Comparison of ENCODE assay signal across 9 cellular contexts in the genomic region with DNA sequence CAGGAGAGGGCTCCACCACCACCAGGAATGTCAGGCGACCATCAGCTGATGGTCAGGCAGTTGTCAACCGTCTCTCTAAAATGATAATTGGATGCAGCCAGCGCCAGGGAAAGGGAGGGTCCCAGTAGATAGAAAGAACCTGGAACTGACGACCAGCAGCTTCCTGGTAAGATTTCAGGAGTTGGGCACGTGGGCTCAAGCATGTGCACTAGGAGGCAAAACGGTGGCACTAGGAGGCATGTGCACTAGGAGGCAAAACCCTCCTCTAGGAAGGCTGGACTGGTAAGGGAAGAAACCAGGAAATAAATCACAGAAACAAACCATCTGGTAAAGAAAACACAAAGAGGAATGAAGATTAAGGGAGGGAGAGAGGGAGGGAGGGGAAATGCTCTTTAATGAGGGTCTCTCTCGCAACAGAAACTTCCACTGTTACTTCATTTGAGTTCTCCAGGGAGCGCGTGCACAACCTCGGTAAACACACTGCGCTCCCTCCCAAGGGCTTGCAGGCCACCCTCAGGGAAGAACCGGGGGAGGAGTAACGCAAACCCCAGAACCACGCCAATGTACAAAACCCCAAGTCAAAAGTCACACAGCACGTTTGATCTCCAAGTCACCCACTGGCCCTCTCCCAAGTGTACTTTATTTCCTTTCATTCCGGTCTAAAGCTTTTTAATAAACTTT.
DNase-seq lines count a peak whose midpoint lies in the region; ATAC-seq and TF ChIP-seq lines count a peak whose summit lies in the region.
"Had no signal": no experiment of that assay in that cellular context is flagged by ENCODE, and none has a peak within 500 bp of the region (broad histone marks: within the 10 kb centered on the region; RNA-seq: fewer than 3 reads in every experiment).

No MANE protein-coding gene starts in this region.

- TF ChIP-seq CTCF in dorsolateral prefrontal cortex (IDR thresholded peaks at IDR 0.05 in 54 of 56, conservative IDR thresholded peaks at IDR 0.05 in 2 of 56; ENCODE audit: low read depth in 1 of 56, partially characterized antibody in 56 of 56): no peak
- TF ChIP-seq CTCF in PC-9 (conservative IDR thresholded peaks at IDR 0.05): no peak
- no peak for TF ChIP-seq CTCF in MM.1S (IDR thresholded peaks at IDR 0.05; ENCODE audit: low read length)

- H3K27me3 ChIP-seq in dorsolateral prefrontal cortex: no peaks in the 10 kb centered on the region
- no peaks in the 10 kb centered on the region for H3K27me3 ChIP-seq in muscle layer of colon (ENCODE audit: control insufficient read depth in 1 of 2, insufficient read depth in 2 of 2, low read length in 2 of 2)
- H3K27me3 ChIP-seq in PC-9 (ENCODE audit: insufficient read depth, low read depth): no peaks in the 10 kb centered on the region
- no peaks in the 10 kb centered on the region for H3K27me3 ChIP-seq in MM.1S (replicated peaks; ENCODE audit: insufficient read depth, low read length)

- POLR2A ChIA-PET in PC-9 (lab: Charles Lee; ENCODE audit: unreplicated experiment): no interaction called here

- CTCF ChIA-PET in PC-9 (lab: Charles Lee): no interaction called here

- H3K4me3 ChIP-seq in dorsolateral prefrontal cortex (no peak overlapping the region), muscle layer of colon (ENCODE audit: low read depth in 1 of 2, low read length in 2 of 2) (no peak overlapping the region), urinary bladder (ENCODE audit: low read depth, low read length) (no peak overlapping the region), PC-9 (no peak overlapping the region), MM.1S (ENCODE audit: low read length) (no peak overlapping the region)

- H3K9ac ChIP-seq in muscle layer of colon (ENCODE audit: low read length): peak overlapping the region; percentile 51
- H3K9ac ChIP-seq in MM.1S (ENCODE audit: low read length): no peak overlapping the region

- H3K36me3 ChIP-seq in muscle layer of colon (ENCODE audit: insufficient read depth, low read length) (no peaks in the 10 kb centered on the region), urinary bladder (ENCODE audit: insufficient read depth) (no peaks in the 10 kb centered on the region), PC-9 (ENCODE audit: low read depth) (no peaks in the 10 kb centered on the region), MM.1S (replicated peaks; ENCODE audit: insufficient read depth, low read length) (no peaks in the 10 kb centered on the region)

- no peak overlapping the region for H3K4me2 ChIP-seq in PC-9
- no peak overlapping the region for H3K4me2 ChIP-seq in MM.1S (ENCODE audit: low read depth, low read length)

- ATAC-seq in Right ventricle myocardium superior (ENCODE audit: poor library complexity) (peak; percentile 21), HG02759 (IDR thresholded peaks at IDR 0.05; ENCODE audit: unreplicated experiment) (no peak)

- H3K79me2 ChIP-seq in PC-9 (ENCODE audit: low read depth) (no peaks in the 10 kb centered on the region), MM.1S (ENCODE audit: low read length) (no peaks in the 10 kb centered on the region)

- H4K20me1 ChIP-seq in PC-9 (ENCODE audit: insufficient read depth) (no peaks in the 10 kb centered on the region), MM.1S (ENCODE audit: insufficient read depth, low read length) (no peaks in the 10 kb centered on the region)

- intact Hi-C loops in Right ventricle myocardium superior (cut with DNase I): no loop called here
- intact Hi-C loops in cardiac septum (cut with DNase I): loop anchor here (2.0 to 5.0 kb wide), 3 partner anchors 29 to 88 kb away; no protein-coding TSS in a partner anchor
- intact Hi-C loops in dorsolateral prefrontal cortex (cut with DNase I): loop anchor here in 1 of 2 donors (2.0 kb wide), 1 partner anchor 41 kb away; no protein-coding TSS in a partner anchor
- intact Hi-C loops in PC-9 (cut with micrococcal nuclease; ENCODE audit: unreplicated experiment): loop anchor here (10.0 kb wide), 1 partner anchor 101 kb away; no protein-coding TSS in a partner anchor

- H3K9me2 ChIP-seq in PC-9 (ENCODE audit: insufficient read depth) (no peaks in the 10 kb centered on the region), MM.1S (replicated peaks; ENCODE audit: insufficient read depth, low read length) (no peaks in the 10 kb centered on the region)

- 35% methylated on average over 16 of the region's 16 CpGs for WGBS in urinary bladder

- H3K9me3 ChIP-seq in muscle layer of colon (ENCODE audit: low read length): no peaks in the 10 kb centered on the region
- no peaks in the 10 kb centered on the region for H3K9me3 ChIP-seq in PC-9 (ENCODE audit: insufficient read depth, low read depth)
- no peaks in the 10 kb centered on the region for H3K9me3 ChIP-seq in MM.1S (replicated peaks; ENCODE audit: insufficient read depth, low read length)

- DNase-seq in Right ventricle myocardium superior (no peak), cardiac septum (ENCODE audit: low spot score) (no peak), dorsolateral prefrontal cortex (no peak), PC-9 (no peak), MM.1S (no peak)
- DNase-seq: T-cell had no signal

- H3K27ac ChIP-seq in dorsolateral prefrontal cortex (peak overlapping the region in 52 of 59 donors; percentile 5 to 86 (median 74)), muscle layer of colon (ENCODE audit: low read depth, low read length) (peak overlapping the region; percentile 86), urinary bladder (ENCODE audit: low read depth) (peak overlapping the region; percentile 92), PC-9 (no peak overlapping the region), MM.1S (ENCODE audit: low read length) (no peak overlapping the region)

- H2AFZ ChIP-seq in PC-9 (no peak overlapping the region), MM.1S (ENCODE audit: low read length) (no peak overlapping the region)

- H3F3A ChIP-seq in PC-9 (ENCODE audit: insufficient read depth, low read depth) (no peaks in the 10 kb centered on the region), MM.1S (ENCODE audit: insufficient read depth, low read length) (peaks cover 14% of the 10 kb centered on the region)

- peaks cover 70% of the 10 kb centered on the region for H3K4me1 ChIP-seq in muscle layer of colon (ENCODE audit: insufficient read depth, low read length)
- H3K4me1 ChIP-seq in urinary bladder (ENCODE audit: insufficient read depth): no peaks in the 10 kb centered on the region
- peaks cover 5% of the 10 kb centered on the region for H3K4me1 ChIP-seq in PC-9 (replicated peaks; ENCODE audit: insufficient read depth)
- H3K4me1 ChIP-seq in MM.1S (ENCODE audit: low read length): peaks cover 40% of the 10 kb centered on the region

- BruUV-seq in PC-9 (replicated peaks; lab: Mats Ljungman, UMichigan): no TSS peak

Comparison
In these comparisons a context has a peak if more than half of its experiments do, and no peak if none do; other contexts are left out.
1. H3K27ac ChIP-seq: peak in dorsolateral prefrontal cortex (52 of 59), muscle layer of colon (single experiment) and urinary bladder (single experiment); none in PC-9 (single experiment) and MM.1S (single experiment).